Comparison of ENCODE assay signal across 10 cellular contexts in the genomic region with DNA sequence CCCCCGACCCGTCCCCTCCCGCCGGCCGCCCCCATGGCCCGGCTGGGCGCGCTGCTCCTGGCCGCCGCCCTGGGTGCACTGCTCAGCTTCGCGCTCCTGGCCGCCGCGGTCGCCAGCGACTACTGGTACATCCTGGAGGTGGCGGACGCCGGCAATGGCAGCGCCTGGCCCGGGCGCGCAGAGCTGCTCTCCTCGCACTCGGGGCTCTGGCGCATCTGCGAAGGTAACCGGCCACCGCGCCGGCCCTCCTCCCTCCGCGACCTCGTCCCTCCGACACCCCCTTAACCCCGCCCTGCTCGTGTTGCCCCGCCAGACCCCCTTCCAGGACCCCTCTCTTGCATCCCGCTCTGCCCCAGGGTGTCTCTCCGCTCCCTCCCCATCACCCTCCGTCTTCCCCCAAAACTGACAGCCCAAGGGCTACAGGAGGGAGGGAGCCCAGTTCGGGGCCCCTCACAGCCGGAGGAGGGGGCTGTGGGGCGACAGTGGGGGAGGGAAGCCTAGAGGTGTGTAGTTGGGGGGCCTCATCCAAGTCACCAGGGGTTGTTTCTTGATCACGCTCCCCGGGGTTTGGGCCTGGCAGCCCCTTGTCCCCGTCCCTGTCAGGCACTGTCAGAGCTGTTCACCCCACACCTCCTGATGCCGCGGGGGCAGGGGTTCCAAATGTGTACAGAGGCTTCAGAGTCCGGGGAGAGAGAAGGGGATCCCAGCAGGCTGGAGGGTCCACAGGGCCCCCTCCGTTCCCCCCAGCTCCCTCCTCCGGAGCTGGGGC. TPM values are rescaled to one million over a fixed set of nuclear protein-coding genes. Genes with fewer than 3 reads are reported as not detected.
A peak's percentile ranks its signal among the peaks of the same experiment; 100 is the strongest.
DNase-seq lines count a peak whose midpoint lies in the region; ATAC-seq and TF ChIP-seq lines count a peak whose summit lies in the region.
"Had no signal": no experiment of that assay in that cellular context is flagged by ENCODE, and none has a peak within 500 bp of the region (broad histone marks: within the 10 kb centered on the region; RNA-seq: fewer than 3 reads in every experiment).

No MANE protein-coding gene starts in this region.

- POLR2A ChIA-PET in activated CD4-positive, alpha-beta memory T cell treated with anti-CD3 and anti-CD28 coated beads, Interleukin-2, amount 10 ng/mL, durations not matched to agents 7 days and 5 days (lab: Charles Lee) = no interaction called here

- H3K9ac ChIP-seq in iPS-18a (ENCODE audit: low read length) = no peak overlapping the region

- peak; percentile 54 to 56 for DNase-seq in activated T-cell treated with anti-CD3 and anti-CD28 coated beads, Interleukin-2, amount 50 U/mL, for 72 hours
- no peak for DNase-seq in activated T-cell treated with anti-CD3 and anti-CD28 coated beads, Interleukin-2, amount 50 U/mL, for 1 hour
- DNase-seq in activated CD4-positive, alpha-beta memory T cell treated with anti-CD3 and anti-CD28 coated beads, Interleukin-2, amount 10 ng/mL, durations not matched to agents 7 days and 5 days = peak; percentile 34
- DNase-seq in testis (no peak), brain microvascular endothelial cell (no peak)

- no peak for TF ChIP-seq CTCF in testis (IDR thresholded peaks at IDR 0.05)
- no peak for TF ChIP-seq CTCF in brain microvascular endothelial cell (IDR thresholded peaks at IDR 0.05; ENCODE audit: low read depth, low read length, missing control alignments)

- H3K27ac ChIP-seq in iPS-18a (ENCODE audit: low read length) (no peak overlapping the region), thymus (ENCODE audit: low read depth) (no peak overlapping the region), testis (no peak overlapping the region), brain microvascular endothelial cell (no peak overlapping the region)

- H3K4me1 Mint-ChIP-seq in activated T-cell treated with anti-CD3 and anti-CD28 coated beads, Interleukin-2, amount 50 U/mL, for 72 hours (ENCODE audit: low read depth) = peaks cover 25% of the 10 kb centered on the region
- peaks cover 7% of the 10 kb centered on the region for H3K4me1 Mint-ChIP-seq in activated CD4-positive, alpha-beta memory T cell treated with anti-CD3 and anti-CD28 coated beads, Interleukin-2, amount 10 ng/mL, durations not matched to agents 7 days and 5 days

- TF ChIP-seq POLR2A in testis (IDR thresholded peaks at IDR 0.05) = no peak

- H3K4me3 ChIP-seq in iPS-18a (ENCODE audit: low read length) (peak overlapping the region; percentile 64), thymus (ENCODE audit: low read length) (peak overlapping the region; percentile 34), testis (peak overlapping the region in 1 of 2 donors; percentile 20), brain microvascular endothelial cell (ENCODE audit: low read depth, low read length) (no peak overlapping the region)

- ATAC-seq in activated T-cell treated with anti-CD3 and anti-CD28 coated beads, Interleukin-2, amount 50 U/mL, for 72 hours (replicated peaks in 1 of 2) = peak; percentile 77
- no peak for ATAC-seq in HG03432 (IDR thresholded peaks at IDR 0.05; ENCODE audit: unreplicated experiment)

- CTCF ChIA-PET in activated CD4-positive, alpha-beta memory T cell treated with anti-CD3 and anti-CD28 coated beads, Interleukin-2, amount 10 ng/mL, durations not matched to agents 7 days and 5 days (lab: Charles Lee) = interaction anchor here (1.6 kb wide), 1 partner anchor 19 kb away, joined by 5 read pairs; no protein-coding TSS in a partner anchor

- H3K9me3 ChIP-seq in iPS-18a (ENCODE audit: control insufficient read depth, low read depth, low read length) (no peaks in the 10 kb centered on the region), thymus (ENCODE audit: control insufficient read depth) (peaks cover 2% of the 10 kb centered on the region), testis (no peaks in the 10 kb centered on the region)

- H3K27me3 ChIP-seq in iPS-18a (ENCODE audit: control insufficient read depth, insufficient read depth, low read length) = peaks cover 28% of the 10 kb centered on the region
- H3K27me3 ChIP-seq in thymus (ENCODE audit: control insufficient read depth, insufficient read depth) = peaks cover 24% of the 10 kb centered on the region
- no peaks in the 10 kb centered on the region for H3K27me3 ChIP-seq in testis
- H3K27me3 ChIP-seq in brain microvascular endothelial cell (replicated peaks) = peaks cover 23% of the 10 kb centered on the region

- no peaks in the 10 kb centered on the region for H3K4me1 ChIP-seq in iPS-18a (ENCODE audit: control insufficient read depth, low read depth, low read length)
- peaks cover 19% of the 10 kb centered on the region for H3K4me1 ChIP-seq in thymus (ENCODE audit: control insufficient read depth, insufficient read depth, low read length)
- peaks cover under 1% of the 10 kb centered on the region for H3K4me1 ChIP-seq in testis

- H3K27me3 Mint-ChIP-seq in activated T-cell treated with anti-CD3 and anti-CD28 coated beads, Interleukin-2, amount 50 U/mL, for 72 hours (ENCODE audit: low read depth) = peaks cover 31% of the 10 kb centered on the region
- peaks cover 36% of the 10 kb centered on the region for H3K27me3 Mint-ChIP-seq in activated CD4-positive, alpha-beta memory T cell treated with anti-CD3 and anti-CD28 coated beads, Interleukin-2, amount 10 ng/mL, durations not matched to agents 7 days and 5 days

- no peaks in the 10 kb centered on the region for H3K36me3 Mint-ChIP-seq in activated T-cell treated with anti-CD3 and anti-CD28 coated beads, Interleukin-2, amount 50 U/mL, for 72 hours (ENCODE audit: insufficient read depth in 2 of 2)
- no peaks in the 10 kb centered on the region for H3K36me3 Mint-ChIP-seq in activated CD4-positive, alpha-beta memory T cell treated with anti-CD3 and anti-CD28 coated beads, Interleukin-2, amount 10 ng/mL, durations not matched to agents 7 days and 5 days (ENCODE audit: low read depth)

- H3K9me3 Mint-ChIP-seq in activated T-cell treated with anti-CD3 and anti-CD28 coated beads, Interleukin-2, amount 50 U/mL, for 72 hours = no peaks in the 10 kb centered on the region
- no peaks in the 10 kb centered on the region for H3K9me3 Mint-ChIP-seq in activated CD4-positive, alpha-beta memory T cell treated with anti-CD3 and anti-CD28 coated beads, Interleukin-2, amount 10 ng/mL, durations not matched to agents 7 days and 5 days
- H3K9me3 Mint-ChIP-seq: nephron had no signal

- H3K36me3 ChIP-seq in iPS-18a (ENCODE audit: control insufficient read depth, low read depth, low read length) (no peaks in the 10 kb centered on the region), thymus (ENCODE audit: control insufficient read depth, insufficient read depth) (no peaks in the 10 kb centered on the region), testis (ENCODE audit: low read depth, missing control alignments) (no peaks in the 10 kb centered on the region), brain microvascular endothelial cell (replicated peaks) (no peaks in the 10 kb centered on the region)

- 11% methylated on average over 53 of the region's 53 CpGs for WGBS in thymus
- 19 to 23% methylated on average over 19 to 36 of the region's 53 CpGs for WGBS in testis, 2 donors

- in situ Hi-C loops in brain microvascular endothelial cell (cut with HindIII; ENCODE audit: low pct_ligation_motif_present, low sequenced_read_pairs) = no loop called here

- H3K4me3 Mint-ChIP-seq in activated T-cell treated with anti-CD3 and anti-CD28 coated beads, Interleukin-2, amount 50 U/mL, for 72 hours = peak overlapping the region; percentile 45 to 76
- H3K4me3 Mint-ChIP-seq in activated CD4-positive, alpha-beta memory T cell treated with anti-CD3 and anti-CD28 coated beads, Interleukin-2, amount 10 ng/mL, durations not matched to agents 7 days and 5 days = no peak overlapping the region

- no peak overlapping the region for H3K27ac Mint-ChIP-seq in activated T-cell treated with anti-CD3 and anti-CD28 coated beads, Interleukin-2, amount 50 U/mL, for 72 hours
- H3K27ac Mint-ChIP-seq in activated CD4-positive, alpha-beta memory T cell treated with anti-CD3 and anti-CD28 coated beads, Interleukin-2, amount 10 ng/mL, durations not matched to agents 7 days and 5 days = no peak overlapping the region

- intact Hi-C loops in testis (cut with DNase I; ENCODE audit: low total_unique reads) = no loop called here

RNA-seq across cellular contexts. Expression of a gene that starts 0.7 kb away (rescaled TPM):
- total RNA-seq in activated T-cell treated with anti-CD3 and anti-CD28 coated beads, Interleukin-2, amount 50 U/mL, for 72 hours = not detected
- total RNA-seq in activated CD4-positive, alpha-beta memory T cell treated with anti-CD3 and anti-CD28 coated beads, Interleukin-2, amount 10 ng/mL, durations not matched to agents 7 days and 5 days = not detected
- polyA plus RNA-seq in thymus = 0.50 TPM
- not detected for total RNA-seq in testis
- not detected for polyA plus RNA-seq in testis (ENCODE audit: insufficient read depth, low read depth, low replicate concordance)
- polyA plus RNA-seq: BJ had no signal

RNA-seq across cellular contexts. Expression of a gene that starts 18.1 kb away (rescaled TPM):
- 100 to 1,000 TPM in 1 of 2 donors, 10 to 100 TPM in 1; 78.9 to 104 TPM for total RNA-seq in activated T-cell treated with anti-CD3 and anti-CD28 coated beads, Interleukin-2, amount 50 U/mL, for 72 hours
- total RNA-seq in activated CD4-positive, alpha-beta memory T cell treated with anti-CD3 and anti-CD28 coated beads, Interleukin-2, amount 10 ng/mL, durations not matched to agents 7 days and 5 days = 10 to 100 TPM; 86.1 to 86.5 TPM
- 6.8 TPM for polyA plus RNA-seq in thymus
- total RNA-seq in testis = 10 to 100 TPM; 12.4 to 28.1 TPM
- 58.5 TPM for polyA plus RNA-seq in testis (ENCODE audit: insufficient read depth, low read depth, low replicate concordance)

RNA-seq across cellular contexts. Expression of a gene that starts 45.0 kb away (rescaled TPM):
- 10 to 100 TPM; 23.1 to 34.1 TPM for total RNA-seq in activated T-cell treated with anti-CD3 and anti-CD28 coated beads, Interleukin-2, amount 50 U/mL, for 72 hours
- total RNA-seq in activated CD4-positive, alpha-beta memory T cell treated with anti-CD3 and anti-CD28 coated beads, Interleukin-2, amount 10 ng/mL, durations not matched to agents 7 days and 5 days = 10 to 100 TPM in 1 of 2 experiments, 1 to 10 TPM in 1; 9.2 to 14.0 TPM
- polyA plus RNA-seq in thymus = 19.9 TPM
- total RNA-seq in testis = 10 to 100 TPM; 59.4 to 82.2 TPM
- 36.1 TPM for polyA plus RNA-seq in testis (ENCODE audit: insufficient read depth, low read depth, low replicate concordance)

RNA-seq across cellular contexts. Expression of a gene that starts 45.3 kb away (rescaled TPM):
- total RNA-seq in activated T-cell treated with anti-CD3 and anti-CD28 coated beads, Interleukin-2, amount 50 U/mL, for 72 hours = 10 to 100 TPM; 90.6 to 90.9 TPM
- 100 to 1,000 TPM; 109 to 117 TPM for total RNA-seq in activated CD4-positive, alpha-beta memory T cell treated with anti-CD3 and anti-CD28 coated beads, Interleukin-2, amount 10 ng/mL, durations not matched to agents 7 days and 5 days
- polyA plus RNA-seq in thymus = 3.8 TPM
- 1 to 10 TPM; 3.9 to 4.8 TPM for total RNA-seq in testis
- 5.7 TPM for polyA plus RNA-seq in testis (ENCODE audit: insufficient read depth, low read depth, low replicate concordance)

Comparison
In these comparisons a context has a peak if more than half of its experiments do, and no peak if none do; other contexts are left out.
1. DNase-seq: peak in activated T-cell treated with anti-CD3 and anti-CD28 coated beads, Interleukin-2, amount 50 U/mL, for 72 hours (2 of 2) and activated CD4-positive, alpha-beta memory T cell treated with anti-CD3 and anti-CD28 coated beads, Interleukin-2, amount 10 ng/mL, durations not matched to agents 7 days and 5 days (single experiment); none in activated T-cell treated with anti-CD3 and anti-CD28 coated beads, Interleukin-2, amount 50 U/mL, for 1 hour (single experiment), testis (single experiment) and brain microvascular endothelial cell (single experiment).